Comparison of ENCODE assay signal across 12 cellular contexts in the genomic region with DNA sequence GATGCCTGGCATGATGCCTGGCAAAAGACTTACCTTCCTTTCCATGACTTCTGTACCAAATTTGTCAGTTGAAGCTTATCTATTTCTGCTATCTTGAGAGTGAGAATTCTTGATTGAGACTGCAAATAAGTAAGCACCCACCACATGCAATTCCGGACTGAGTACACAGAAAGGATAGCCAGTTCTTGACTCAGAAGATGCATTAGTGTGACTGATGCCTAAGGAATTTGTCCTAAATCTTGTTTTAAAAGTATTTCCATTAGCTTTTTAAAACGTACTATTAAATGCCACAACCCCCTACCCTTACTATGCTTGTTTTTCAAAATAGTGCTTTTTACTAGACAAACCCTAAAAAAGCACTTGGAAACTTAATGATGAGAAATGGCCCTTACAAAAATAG. TPM values are rescaled to one million over a fixed set of nuclear protein-coding genes. Genes with fewer than 3 reads are reported as not detected.
DNase-seq lines count a peak whose midpoint lies in the region; ATAC-seq and TF ChIP-seq lines count a peak whose summit lies in the region.
"Had no signal": no experiment of that assay in that cellular context is flagged by ENCODE, and none has a peak within 500 bp of the region (broad histone marks: within the 10 kb centered on the region; RNA-seq: fewer than 3 reads in every experiment).

No MANE protein-coding gene starts in this region.

- TF ChIP-seq CTCF in AG10803 (conservative IDR thresholded peaks at IDR 0.05; ENCODE audit: low read length) (no peak), omental fat pad (IDR thresholded peaks at IDR 0.05) (no peak)

- peak; percentile 83 for DNase-seq in AG10803 (ENCODE audit: low read depth)
- DNase-seq in RPMI7951 (ENCODE audit: low read depth): peak; percentile 88
- DNase-seq in epithelial cell of prostate (ENCODE audit: low read depth, low spot score): no peak
- no peak for DNase-seq in omental fat pad (ENCODE audit: low spot score)
- DNase-seq in C1 segment of cervical spinal cord (lab: John Stamatoyannopoulos, UW): no peak
- no peak for DNase-seq in DMS79 treated with DMSO at 0.1 percent for 48 hours (lab: John Stamatoyannopoulos, UW)
- no peak for DNase-seq in NCI-H774 (lab: John Stamatoyannopoulos, UW)
- DNase-seq: activated naive CD4-positive, alpha-beta T cell treated with Interleukin-2 at 50 U/mL for 16 hours; NCI-H2081; sigmoid colon; stimulated activated CD8-positive, alpha-beta memory T cell treated with anti-CD3 and anti-CD28 coated beads, Interleukin-4, amount 100 ng/mL, for 48 hours had no signal

- H3K27ac ChIP-seq in epithelial cell of prostate: peak overlapping the region; percentile 49

- H3K4me3 ChIP-seq in AG10803 (ENCODE audit: low read length): no peak overlapping the region
- H3K4me3 ChIP-seq: sigmoid colon had no signal

- ATAC-seq in omental fat pad (ENCODE audit: low FRiP score) (peak; percentile 72), GM19023 (IDR thresholded peaks at IDR 0.05; ENCODE audit: unreplicated experiment) (no peak)

RNA-seq across cellular contexts. Expression of gene MPP4, which starts 0.5 kb away (rescaled TPM):
- total RNA-seq in RPMI7951 (2014; rRNA removed; shearing (Covaris generic)): 24.3 and 27.2 TPM in 2 replicates
- total RNA-seq in omental fat pad: 1 to 10 TPM in 2 of 4 donors, under 1 TPM in 1, not detected in 1; 0.95 to 1.1 (median 1.0) TPM

RNA-seq across cellular contexts. Expression of gene TMEM237, which starts 54.6 kb away (rescaled TPM):
- 132 and 136 TPM in 2 replicates for total RNA-seq in RPMI7951 (2014; rRNA removed; shearing (Covaris generic))
- total RNA-seq in omental fat pad: 10 to 100 TPM; 12.0 to 23.1 (median 16.7) TPM

Comparison
In these comparisons a context has a peak if more than half of its experiments do, and no peak if none do; other contexts are left out.
1. DNase-seq: peak in AG10803 (single experiment) and RPMI7951 (single experiment); none in epithelial cell of prostate (single experiment), omental fat pad (single experiment), C1 segment of cervical spinal cord (0 of 14), DMS79 treated with DMSO at 0.1 percent for 48 hours (single experiment) and NCI-H774 (single experiment).
2. RNA of gene MPP4, which starts 0.5 kb away (total RNA-seq): 24.3 to 27.2 TPM in RPMI7951; 0.95 to 1.1 TPM in omental fat pad; every median in the first group is over 10 times any median in the second.